ENCODE assay signal across 24 cellular contexts in the genomic region with DNA sequence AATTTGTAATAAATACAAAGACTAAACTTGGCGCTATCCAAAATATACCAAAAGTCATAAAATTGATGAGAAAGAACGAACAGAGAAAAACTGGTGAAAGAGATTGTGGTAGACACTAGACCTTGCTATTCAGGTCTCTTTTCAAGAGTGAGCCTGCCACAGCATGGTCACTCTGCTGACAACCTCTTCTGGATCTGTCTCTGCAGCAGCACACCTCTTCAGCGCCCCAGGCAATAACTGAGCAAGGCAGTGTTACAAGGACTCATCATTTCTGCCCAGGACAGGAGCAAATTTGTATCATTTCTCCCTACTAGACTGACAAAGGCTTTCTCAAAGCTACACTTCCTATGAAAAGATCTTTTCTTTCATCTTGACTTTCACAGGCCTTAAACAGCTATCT.
"Had no signal": no experiment of that assay in that cellular context is flagged by ENCODE, and none has a peak within 500 bp of the region (broad histone marks: within the 10 kb centered on the region; RNA-seq: fewer than 3 reads in every experiment).

No MANE protein-coding gene starts in this region.

- H3K27ac ChIP-seq: coronary artery, VCaP had no signal

- H3K4me1 Mint-ChIP-seq: activated naive CD4-positive, alpha-beta T cell treated with anti-CD3 and anti-CD28 coated beads, Interleukin-2, amount 50 U/mL, for 24 hours; T-cell had no signal

- H3K36me3 Mint-ChIP-seq: activated naive CD4-positive, alpha-beta T cell treated with anti-CD3 and anti-CD28 coated beads, Interleukin-2, amount 50 U/mL, for 24 hours; T-cell had no signal

- H3K27me3 Mint-ChIP-seq: activated naive CD4-positive, alpha-beta T cell treated with anti-CD3 and anti-CD28 coated beads, Interleukin-2, amount 50 U/mL, for 24 hours; T-cell had no signal

- H3K4me3 Mint-ChIP-seq: activated CD8-positive, alpha-beta T cell treated with anti-CD3 and anti-CD28 coated beads, Interleukin-2, amount 10 ng/mL, durations not matched to agents 7 days and 5 days; activated naive CD4-positive, alpha-beta T cell treated with anti-CD3 and anti-CD28 coated beads, Interleukin-2, amount 50 U/mL, for 24 hours; activated T-helper 1 cell treated with anti-CD3 and anti-CD28 coated beads, Interleukin-12 subunit alpha, Interleukin-12 subunit beta, Interleukin-2, Interleukin-4 antibody, amounts not matched to agents 30 ng/mL and 10 ng/mL and 1 ng/mL, durations not matched to agents 14 hours and 24 hours and 36 hours; T-cell had no signal

- H3K27ac Mint-ChIP-seq: activated CD8-positive, alpha-beta T cell treated with anti-CD3 and anti-CD28 coated beads, Interleukin-2, amount 10 ng/mL, durations not matched to agents 7 days and 5 days; activated naive CD4-positive, alpha-beta T cell treated with anti-CD3 and anti-CD28 coated beads, Interleukin-2, amount 50 U/mL, for 24 hours; activated T-helper 1 cell treated with anti-CD3 and anti-CD28 coated beads, Interleukin-12 subunit alpha, Interleukin-12 subunit beta, Interleukin-2, Interleukin-4 antibody, amounts not matched to agents 30 ng/mL and 10 ng/mL and 1 ng/mL, durations not matched to agents 14 hours and 24 hours and 36 hours; T-cell had no signal

- H3K4me3 ChIP-seq: coronary artery had no signal

- DNase-seq: activated CD4-positive, alpha-beta T cell treated with anti-CD3 and anti-CD28 coated beads for 4 hours; activated CD4-positive, alpha-beta T cell treated with anti-CD3 and anti-CD28 coated beads, Interleukin-2, amount 50 U/mL, for 4 hours; activated CD8-positive, alpha-beta memory T cell treated with anti-CD3 and anti-CD28 coated beads, Interleukin-2, amount 50 U/mL, for 48 hours; activated CD8-positive, alpha-beta T cell treated with anti-CD3 and anti-CD28 coated beads, Interleukin-2, amount 10 ng/mL, durations not matched to agents 7 days and 5 days; activated effector memory CD4-positive, alpha-beta T cell treated with Interleukin-2 at 50 U/mL for 16 hours; activated naive CD4-positive, alpha-beta T cell; activated T-cell treated with anti-CD3 and anti-CD28 coated beads, Interleukin-2, amount 50 U/mL, for 1 hour; aorta; central memory CD4-positive, alpha-beta T cell; NCI-H1105 treated with DMSO at 0.1 percent for 48 hours; NCI-H1436 treated with DMSO at 0.1 percent for 48 hours; NCI-H187; NCI-H2081; NCI-H446 treated with DMSO at 0.1 percent for 48 hours; NCI-H524 treated with DMSO at 0.1 percent for 48 hours; NCI-H748 treated with DMSO at 0.1 percent for 48 hours; SIG-M5; T-cell; T-helper 2 cell; T1000 had no signal

- ATAC-seq: activated CD8-positive, alpha-beta T cell treated with anti-CD3 and anti-CD28 coated beads, Interleukin-2, amount 10 ng/mL, durations not matched to agents 7 days and 5 days; T-cell had no signal
